In genomic region chr7:27730112-27730511, GRCh38 we compare ENCODE assay signal across 23 cellular contexts. TPM values are rescaled to one million over a fixed set of nuclear protein-coding genes. Genes with fewer than 3 reads are reported as not detected.
A peak's percentile ranks its signal among the peaks of the same experiment; 100 is the strongest.
DNase-seq lines count a peak whose midpoint lies in the region; ATAC-seq and TF ChIP-seq lines count a peak whose summit lies in the region.
"Had no signal": no experiment of that assay in that cellular context is flagged by ENCODE, and none has a peak within 500 bp of the region (broad histone marks: within the 10 kb centered on the region; RNA-seq: fewer than 3 reads in every experiment).

No MANE protein-coding gene starts in this region.

- intact Hi-C loops in left ventricle myocardium superior (cut with micrococcal nuclease) (loop anchor here (10.0 kb wide), 1 partner anchor 65 kb away; the partner anchor contains the start of gene HIBADH), left ventricle myocardium inferior (cut with micrococcal nuclease) (no loop called here), left lung (cut with DNase I) (no loop called here), thyroid gland (cut with DNase I) (no loop called here), tibial artery (cut with DNase I; ENCODE audit: low total_unique reads) (no loop called here)

- no peak overlapping the region for H3K9ac ChIP-seq in Karpas-422 (ENCODE audit: low read length)
- H3K9ac ChIP-seq: BLaER1 treated with 17β-estradiol and CSF1 and Interleukin-3, amounts not matched to agents 10 nM and 100 nM; GM23248 had no signal

- ATAC-seq in left ventricle myocardium superior (peak; percentile 40), left lung (peak; percentile 33)
- ATAC-seq: A549, GM12878 had no signal

- H3K27me3 ChIP-seq in left ventricle myocardium inferior (ENCODE audit: low read depth) (no peaks in the 10 kb centered on the region), left lung (no peaks in the 10 kb centered on the region), thyroid gland (no peaks in the 10 kb centered on the region), Karpas-422 (ENCODE audit: low read length) (no peaks in the 10 kb centered on the region), tibial artery (no peaks in the 10 kb centered on the region)
- H3K27me3 ChIP-seq: BE2C; BLaER1 treated with 17β-estradiol and CSF1 and Interleukin-3, amounts not matched to agents 10 nM and 100 nM had no signal

- no peak overlapping the region for H3K27ac ChIP-seq in left ventricle myocardium inferior (replicated peaks)
- H3K27ac ChIP-seq in left lung, result no peak overlapping the region
- H3K27ac ChIP-seq in thyroid gland, result no peak overlapping the region
- H3K27ac ChIP-seq in Karpas-422 (ENCODE audit: low read length), result no peak overlapping the region
- no peak overlapping the region for H3K27ac ChIP-seq in tibial artery
- H3K27ac ChIP-seq: A549; BLaER1 treated with 17β-estradiol and CSF1 and Interleukin-3, amounts not matched to agents 10 nM and 100 nM; GM23248 had no signal

- WGBS in thyroid gland, 2 donors, result 47 to 51% methylated on average over 6 of the region's 6 CpGs

- H3K4me2 ChIP-seq in Karpas-422 (ENCODE audit: low read depth, low read length, poor library complexity, severe bottlenecking), result no peak overlapping the region
- H3K4me2 ChIP-seq: A549; BLaER1 treated with 17β-estradiol and CSF1 and Interleukin-3, amounts not matched to agents 10 nM and 100 nM had no signal

- no peaks in the 10 kb centered on the region for H3K79me2 ChIP-seq in Karpas-422 (ENCODE audit: low read length)

- H3K9me3 ChIP-seq in left ventricle myocardium inferior (replicated peaks) (no peaks in the 10 kb centered on the region), left lung (no peaks in the 10 kb centered on the region), thyroid gland (no peaks in the 10 kb centered on the region), Karpas-422 (ENCODE audit: low read length) (no peaks in the 10 kb centered on the region), tibial artery (no peaks in the 10 kb centered on the region)
- H3K9me3 ChIP-seq: A549; BE2C; BLaER1 treated with 17β-estradiol and CSF1 and Interleukin-3, amounts not matched to agents 10 nM and 100 nM had no signal

- H2AFZ ChIP-seq in Karpas-422 (ENCODE audit: low read length), result no peak overlapping the region
- H2AFZ ChIP-seq: GM23248 had no signal

- TF ChIP-seq CTCF in left ventricle myocardium inferior (IDR thresholded peaks at IDR 0.05; ENCODE audit: borderline replicate concordance), result no peak
- TF ChIP-seq CTCF in left lung (IDR thresholded peaks at IDR 0.05), result no peak
- no peak for TF ChIP-seq CTCF in thyroid gland (IDR thresholded peaks at IDR 0.05)
- no peak for TF ChIP-seq CTCF in tibial artery (IDR thresholded peaks at IDR 0.05)

- H3K4me1 ChIP-seq in left ventricle myocardium inferior (no peaks in the 10 kb centered on the region), left lung (peaks cover 0 to 2% of the 10 kb centered on the region in 2 donors), thyroid gland (no peaks in the 10 kb centered on the region), Karpas-422 (ENCODE audit: low read length) (no peaks in the 10 kb centered on the region), tibial artery (no peaks in the 10 kb centered on the region)
- H3K4me1 ChIP-seq: BE2C had no signal

- no peaks in the 10 kb centered on the region for H4K20me1 ChIP-seq in Karpas-422 (ENCODE audit: insufficient read depth, low read depth, low read length)
- H4K20me1 ChIP-seq: BLaER1 treated with 17β-estradiol and CSF1 and Interleukin-3, amounts not matched to agents 10 nM and 100 nM had no signal

- TF ChIP-seq POLR2A in thyroid gland (IDR thresholded peaks at IDR 0.05), result no peak

- H3K9me2 ChIP-seq in Karpas-422 (replicated peaks; ENCODE audit: insufficient read depth, low read length), result no peaks in the 10 kb centered on the region

- DNase-seq in left ventricle myocardium superior (no peak), left ventricle myocardium inferior (no peak), left lung (no peak), thyroid gland (peak; percentile 19 to 46), Karpas-422 (no peak), nucleus accumbens (lab: John Stamatoyannopoulos, UW) (no peak), tibial artery (no peak)
- DNase-seq: 8988T; ACHN; AML-193; BE2C; CD4-positive, alpha-beta T cell; CD8-positive, alpha-beta memory T cell; DMS 273 treated with DMSO at 0.1 percent for 48 hours; DMS79; EL; GDM1; GM23248; H7; HCEC 1CT had no signal

- H3K4me3 ChIP-seq in left ventricle myocardium inferior, result no peak overlapping the region
- H3K4me3 ChIP-seq in left lung, result no peak overlapping the region
- no peak overlapping the region for H3K4me3 ChIP-seq in thyroid gland (replicated peaks in 1 of 3)
- no peak overlapping the region for H3K4me3 ChIP-seq in Karpas-422 (ENCODE audit: low read length)
- no peak overlapping the region for H3K4me3 ChIP-seq in tibial artery
- H3K4me3 ChIP-seq: A549; BLaER1 treated with 17β-estradiol and CSF1 and Interleukin-3, amounts not matched to agents 10 nM and 100 nM; GM12878; GM23248 had no signal

- H3K36me3 ChIP-seq in left ventricle myocardium inferior (no peaks in the 10 kb centered on the region), left lung (no peaks in the 10 kb centered on the region), thyroid gland (no peaks in the 10 kb centered on the region), Karpas-422 (ENCODE audit: insufficient read depth, low read length) (no peaks in the 10 kb centered on the region), tibial artery (no peaks in the 10 kb centered on the region)
- H3K36me3 ChIP-seq: BE2C; BLaER1 treated with 17β-estradiol and CSF1 and Interleukin-3, amounts not matched to agents 10 nM and 100 nM had no signal

RNA-seq across cellular contexts. Expression of gene TAX1BP1, which starts 9.8 kb away (rescaled TPM):
- total RNA-seq in left ventricle myocardium superior (161 TPM), left ventricle myocardium inferior (184 TPM), left lung (10 to 100 TPM; 96.1 to 96.4 TPM), thyroid gland (100 to 1,000 TPM in 3 of 4 donors, 10 to 100 TPM in 1; 97.7 to 143 (median 120) TPM)
- 42.1 and 65.3 TPM in 2 replicates for total RNA-seq in Karpas-422 (2014; rRNA removed; shearing (Covaris generic); ENCODE audit: low replicate concordance)

Comparison
In these comparisons a context has a peak if more than half of its experiments do, and no peak if none do; other contexts are left out.
1. DNase-seq: peak in thyroid gland (2 of 2); none in left ventricle myocardium superior (single experiment), left ventricle myocardium inferior (single experiment), left lung (0 of 2), Karpas-422 (single experiment), nucleus accumbens (0 of 56) and tibial artery (0 of 2).